9 cellular contexts compared by ENCODE assay signal in genomic region chr14:94464290-94464689, GRCh38. TPM values are rescaled to one million over a fixed set of nuclear protein-coding genes. Genes with fewer than 3 reads are reported as not detected.
"Had no signal": no experiment of that assay in that cellular context is flagged by ENCODE, and none has a peak within 500 bp of the region (broad histone marks: within the 10 kb centered on the region; RNA-seq: fewer than 3 reads in every experiment).

No MANE protein-coding gene starts in this region.

- H3K27ac ChIP-seq: HL-60 had no signal

- H3K4me3 Mint-ChIP-seq: GM23338, HFFc6 had no signal

- ATAC-seq: GM23338, HCT116, K562 had no signal

- H3K4me2 ChIP-seq: GM23338 had no signal

- H3K4me1 ChIP-seq: HAP-1 had no signal

- H3K4me1 Mint-ChIP-seq: GM23338 had no signal

- H3K36me3 ChIP-seq: HAP-1 had no signal

- H2AFZ ChIP-seq: GM23338 had no signal

- H3K4me3 ChIP-seq: GM23338, HAP-1, K562 had no signal

- H3K27ac Mint-ChIP-seq: GM23338, HFFc6 had no signal

- H3K9me3 ChIP-seq: HAP-1 had no signal

- DNase-seq: HFFc6, IMR-90 had no signal

RNA-seq across cellular contexts. Expression of gene SERPINA11, which starts 11.7 kb away (rescaled TPM):
- total RNA-seq: HFFc6, HT1080, IMR-90, K562 had no signal

RNA-seq across cellular contexts. Expression of gene SERPINA9, which starts 11.7 kb away (rescaled TPM):
- total RNA-seq: GM23338, H1, HFFc6, HT1080, K562 had no signal

RNA-seq across cellular contexts. Expression of gene SERPINA12, which starts 45.0 kb away (rescaled TPM):
- total RNA-seq: GM23338, H1, HFFc6, HT1080, IMR-90, K562 had no signal
